8 cellular contexts compared by ENCODE assay signal in genomic region chr10:97081621-97082235, GRCh38.
DNase-seq lines count a peak whose midpoint lies in the region; ATAC-seq and TF ChIP-seq lines count a peak whose summit lies in the region.

No MANE protein-coding gene starts in this region.

- peak; percentile 74 for ATAC-seq in activated CD8-positive, alpha-beta T cell treated with anti-CD3 and anti-CD28 coated beads for 36 hours
- ATAC-seq in natural killer cell treated with Interleukin-12 subunit alpha and Interleukin-12 subunit beta and Interleukin-15 and Interleukin-18, amount 100 ng/mL, for 72 hours: peak; percentile 62 to 82
- no peak for ATAC-seq in sciatic nerve

- no peak overlapping the region for H3K4me3 Mint-ChIP-seq in activated CD8-positive, alpha-beta T cell treated with anti-CD3 and anti-CD28 coated beads for 36 hours
- no peak overlapping the region for H3K4me3 Mint-ChIP-seq in endothelial cell (ENCODE audit: unreplicated experiment)
- no peak overlapping the region for H3K4me3 Mint-ChIP-seq in natural killer cell treated with Interleukin-12 subunit alpha and Interleukin-12 subunit beta and Interleukin-15 and Interleukin-18, amount 100 ng/mL, for 72 hours

- no peaks in the 10 kb centered on the region for H3K4me1 Mint-ChIP-seq in activated CD8-positive, alpha-beta T cell treated with anti-CD3 and anti-CD28 coated beads for 36 hours (ENCODE audit: low read depth)
- peaks cover 13% of the 10 kb centered on the region for H3K4me1 Mint-ChIP-seq in endothelial cell (ENCODE audit: unreplicated experiment)
- no peaks in the 10 kb centered on the region for H3K4me1 Mint-ChIP-seq in natural killer cell treated with Interleukin-12 subunit alpha and Interleukin-12 subunit beta and Interleukin-15 and Interleukin-18, amount 100 ng/mL, for 72 hours (ENCODE audit: low read depth in 2 of 2)

- POLR2A ChIA-PET in activated CD8-positive, alpha-beta T cell treated with anti-CD3 and anti-CD28 coated beads for 36 hours (lab: Charles Lee): no interaction called here

- intact Hi-C loops in activated CD8-positive, alpha-beta T cell treated with anti-CD3 and anti-CD28 coated beads for 36 hours (cut with micrococcal nuclease): no loop called here
- intact Hi-C loops in sciatic nerve (cut with DNase I): no loop called here

- H3K9me3 Mint-ChIP-seq in activated CD8-positive, alpha-beta T cell treated with anti-CD3 and anti-CD28 coated beads for 36 hours: no peaks in the 10 kb centered on the region
- no peaks in the 10 kb centered on the region for H3K9me3 Mint-ChIP-seq in endothelial cell (ENCODE audit: unreplicated experiment)
- H3K9me3 Mint-ChIP-seq in natural killer cell treated with Interleukin-12 subunit alpha and Interleukin-12 subunit beta and Interleukin-15 and Interleukin-18, amount 100 ng/mL, for 72 hours: no peaks in the 10 kb centered on the region

- DNase-seq in MV-4-11 (lab: John Stamatoyannopoulos, UW) (peak; percentile 45), endothelial cell (ENCODE audit: low spot score) (peak; percentile 83), cortex of kidney (lab: John Stamatoyannopoulos, UW) (no peak), sciatic nerve (ENCODE audit: low spot score) (no peak), amniotic stem cell (lab: John Stamatoyannopoulos, UW) (no peak)
- DNase-seq in activated CD8-positive, alpha-beta T cell treated with anti-CD3 and anti-CD28 coated beads for 36 hours: peak; percentile 71
- DNase-seq in natural killer cell treated with Interleukin-12 subunit alpha and Interleukin-12 subunit beta and Interleukin-15 and Interleukin-18, amount 100 ng/mL, for 72 hours (ENCODE audit: low spot score): no peak

- CTCF ChIA-PET in activated CD8-positive, alpha-beta T cell treated with anti-CD3 and anti-CD28 coated beads for 36 hours (lab: Charles Lee): interaction anchor here (0.6 to 17.0 kb wide), 22 partner anchors 9 to 193 kb away, joined by 3 to 407 read pairs (median 5); no protein-coding TSS in a partner anchor

- peaks cover 28% of the 10 kb centered on the region for H3K27me3 Mint-ChIP-seq in activated CD8-positive, alpha-beta T cell treated with anti-CD3 and anti-CD28 coated beads for 36 hours
- H3K27me3 Mint-ChIP-seq in endothelial cell (ENCODE audit: unreplicated experiment): peaks cover 5% of the 10 kb centered on the region
- H3K27me3 Mint-ChIP-seq in natural killer cell treated with Interleukin-12 subunit alpha and Interleukin-12 subunit beta and Interleukin-15 and Interleukin-18, amount 100 ng/mL, for 72 hours: peaks cover 31 to 32% of the 10 kb centered on the region in 2 donors

- no peak overlapping the region for H3K27ac Mint-ChIP-seq in activated CD8-positive, alpha-beta T cell treated with anti-CD3 and anti-CD28 coated beads for 36 hours
- no peak overlapping the region for H3K27ac Mint-ChIP-seq in endothelial cell (ENCODE audit: unreplicated experiment)
- H3K27ac Mint-ChIP-seq in natural killer cell treated with Interleukin-12 subunit alpha and Interleukin-12 subunit beta and Interleukin-15 and Interleukin-18, amount 100 ng/mL, for 72 hours: no peak overlapping the region

- no peaks in the 10 kb centered on the region for H3K36me3 Mint-ChIP-seq in activated CD8-positive, alpha-beta T cell treated with anti-CD3 and anti-CD28 coated beads for 36 hours (ENCODE audit: low read depth)
- no peaks in the 10 kb centered on the region for H3K36me3 Mint-ChIP-seq in endothelial cell (ENCODE audit: low read depth, unreplicated experiment)
- H3K36me3 Mint-ChIP-seq in natural killer cell treated with Interleukin-12 subunit alpha and Interleukin-12 subunit beta and Interleukin-15 and Interleukin-18, amount 100 ng/mL, for 72 hours: no peaks in the 10 kb centered on the region

- TF ChIP-seq CTCF in GM12801 (IDR thresholded peaks at IDR 0.05; ENCODE audit: extremely low read depth, insufficient read length) (peak; percentile 84), endothelial cell (IDR thresholded peaks at IDR 0.05; ENCODE audit: unreplicated experiment) (peak; percentile 54)
- peak; percentile 66 for TF ChIP-seq CTCF in activated CD8-positive, alpha-beta T cell treated with anti-CD3 and anti-CD28 coated beads for 36 hours (IDR thresholded peaks at IDR 0.05)

Comparison
In these comparisons a context has a peak if more than half of its experiments do, and no peak if none do; other contexts are left out.
1. DNase-seq: peak in MV-4-11 (single experiment), activated CD8-positive, alpha-beta T cell treated with anti-CD3 and anti-CD28 coated beads for 36 hours (single experiment) and endothelial cell (single experiment); none in natural killer cell treated with Interleukin-12 subunit alpha and Interleukin-12 subunit beta and Interleukin-15 and Interleukin-18, amount 100 ng/mL, for 72 hours (single experiment), cortex of kidney (single experiment), sciatic nerve (single experiment) and amniotic stem cell (single experiment).
2. Peak in every context shown above with its lines, with median percentiles within 50 percentile points of each other: CTCF ChIP-seq.